In the genomic region with DNA sequence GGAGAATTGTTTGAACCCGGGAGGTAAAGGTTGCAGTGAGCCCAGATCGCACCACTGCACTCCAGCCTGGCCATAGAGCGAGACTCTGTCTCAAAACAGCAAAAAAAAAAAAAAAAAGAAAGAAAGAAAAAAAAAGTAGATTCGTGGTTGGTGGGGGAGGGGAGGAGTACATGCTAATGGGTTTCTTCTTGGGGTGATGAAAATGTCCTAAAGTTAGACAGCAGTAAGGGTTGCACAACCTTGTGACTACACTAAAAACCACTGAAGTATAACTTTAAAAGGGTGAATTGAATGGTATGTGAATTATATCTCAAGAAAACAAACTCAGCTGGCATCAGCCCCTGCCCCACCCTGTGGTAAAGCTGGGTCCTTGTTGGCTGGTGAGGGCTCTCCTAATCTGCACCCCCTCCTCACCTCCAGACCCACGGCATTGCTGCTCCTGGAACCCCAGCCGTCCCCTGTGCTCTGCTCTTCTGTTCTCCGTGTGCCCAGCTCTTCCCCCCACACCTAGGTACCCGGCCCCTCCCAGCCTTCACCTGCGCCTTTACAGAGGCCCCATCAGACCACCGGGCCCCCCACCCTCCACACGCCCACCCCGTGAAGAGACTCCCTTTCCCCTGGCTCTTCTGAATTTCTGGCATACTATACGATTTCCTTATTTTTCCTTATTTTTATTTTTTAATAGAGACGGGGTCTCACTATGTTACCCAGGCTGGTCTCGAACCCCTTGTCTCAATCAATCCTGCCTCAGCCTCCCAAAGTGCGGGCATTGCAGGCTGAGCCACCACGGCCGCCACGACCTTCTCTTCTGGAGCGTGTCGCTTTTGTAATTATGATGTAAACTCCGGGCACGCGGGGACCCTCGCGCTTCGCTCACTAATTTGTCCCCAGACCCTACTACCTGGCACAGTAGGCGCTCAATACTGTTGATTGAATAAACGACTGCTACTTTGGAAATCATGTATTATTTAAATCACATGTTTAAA, we compare ENCODE assay signal across 8 cellular contexts. TPM values are rescaled to one million over a fixed set of nuclear protein-coding genes. Genes with fewer than 3 reads are reported as not detected.
DNase-seq lines count a peak whose midpoint lies in the region; ATAC-seq, FAIRE-seq and TF ChIP-seq lines count a peak whose summit lies in the region.

No MANE protein-coding gene starts in this region.

- H3K4me3 ChIP-seq in keratinocyte (ENCODE audit: control insufficient read depth in 2 of 3, extremely low read depth in 1 of 3, insufficient read depth in 2 of 3, low read depth in 1 of 3, low read length in 3 of 3) (peak overlapping the region; percentile 72 to 88 (median 74)), thymus (ENCODE audit: low read length) (peak overlapping the region; percentile 96)

- peak overlapping the region; percentile 97 for H3K4me3 Mint-ChIP-seq in activated CD4-positive, alpha-beta T cell treated with anti-CD3 and anti-CD28 coated beads for 36 hours
- H3K4me3 Mint-ChIP-seq in activated naive CD8-positive, alpha-beta T cell = peak overlapping the region; percentile 89

- H3K9me1 ChIP-seq in keratinocyte (ENCODE audit: control insufficient read depth, extremely low read depth, insufficient read depth, low read length) = peaks cover 4% of the 10 kb centered on the region

- peaks cover 30% of the 10 kb centered on the region for H3K36me3 Mint-ChIP-seq in activated CD4-positive, alpha-beta T cell treated with anti-CD3 and anti-CD28 coated beads for 36 hours (ENCODE audit: low read depth)
- H3K36me3 Mint-ChIP-seq in activated naive CD8-positive, alpha-beta T cell = peaks cover 6% of the 10 kb centered on the region

- dilution Hi-C loops in keratinocyte (cut with MboI; ENCODE audit: extremely low pct_ligation_motif_present, low sequenced_read_pairs) = no loop called here

- POLR2A ChIA-PET in activated CD4-positive, alpha-beta T cell treated with anti-CD3 and anti-CD28 coated beads for 36 hours (lab: Charles Lee) = interaction anchor here (0.7 kb wide), 1 partner anchor 1190 kb away, joined by 5 read pairs; no protein-coding TSS in a partner anchor

- CTCF ChIA-PET in activated CD4-positive, alpha-beta T cell treated with anti-CD3 and anti-CD28 coated beads for 36 hours (lab: Charles Lee) = no interaction called here

- no peak for FAIRE-seq in keratinocyte (lab: Jason Lieb, UNC)

- peaks cover 35% of the 10 kb centered on the region for H3K4me1 Mint-ChIP-seq in activated CD4-positive, alpha-beta T cell treated with anti-CD3 and anti-CD28 coated beads for 36 hours
- H3K4me1 Mint-ChIP-seq in activated naive CD8-positive, alpha-beta T cell (ENCODE audit: low read depth) = peaks cover 33% of the 10 kb centered on the region

- intact Hi-C loops in activated CD4-positive, alpha-beta T cell treated with anti-CD3 and anti-CD28 coated beads for 36 hours (cut with DNase I, micrococcal nuclease) = loop anchor here (2.0 to 10.0 kb wide), 6 partner anchors 163 to 1913 kb away; a partner anchor contains a TSS

- H3K27me3 ChIP-seq in keratinocyte (ENCODE audit: control insufficient read depth, extremely low read depth, insufficient read depth, low read length) = no peaks in the 10 kb centered on the region
- no peaks in the 10 kb centered on the region for H3K27me3 ChIP-seq in thymus (ENCODE audit: control insufficient read depth, insufficient read depth)

- H3K4me2 ChIP-seq in keratinocyte (ENCODE audit: control insufficient read depth, extremely low read depth, insufficient read depth, low read depth, low read length) = peak overlapping the region; percentile 92

- H3K4me1 ChIP-seq in keratinocyte (ENCODE audit: control insufficient read depth, extremely low read depth, insufficient read depth, low read length) (peaks cover 21% of the 10 kb centered on the region), thymus (ENCODE audit: control insufficient read depth, insufficient read depth, low read length) (peaks cover 9% of the 10 kb centered on the region)

- H3K9me3 ChIP-seq in keratinocyte (ENCODE audit: control insufficient read depth, low read depth, low read length) (no peaks in the 10 kb centered on the region), thymus (ENCODE audit: control insufficient read depth) (no peaks in the 10 kb centered on the region)

- DNase-seq in activated CD4-positive, alpha-beta T cell treated with anti-CD3 and anti-CD28 coated beads for 36 hours = no peak
- DNase-seq in activated CD4-positive, alpha-beta T cell treated with anti-CD3 and anti-CD28 coated beads for 1 hour = no peak
- DNase-seq in keratinocyte (ENCODE audit: low read depth, low spot score) (no peak), GM10266 (ENCODE audit: extremely low spot score) (no peak)

- 80% methylated on average over 29 of the region's 29 CpGs for WGBS in thymus

- peaks cover 33% of the 10 kb centered on the region for H3K79me2 ChIP-seq in keratinocyte (ENCODE audit: control insufficient read depth, insufficient read depth, low read length)

- peak overlapping the region; percentile 88 for H3K27ac ChIP-seq in keratinocyte (ENCODE audit: control insufficient read depth, insufficient read depth, low read length)
- H3K27ac ChIP-seq in thymus (ENCODE audit: low read depth) = peak overlapping the region; percentile 92

- TF ChIP-seq CTCF in keratinocyte (optimal IDR thresholded peaks at IDR 0.05 in 1 of 3, IDR thresholded peaks at IDR 0.05 in 1 of 3, conservative IDR thresholded peaks at IDR 0.05 in 1 of 3; ENCODE audit: extremely low read depth in 1 of 3, insufficient read depth in 2 of 3, low read length in 3 of 3) = no peak
- TF ChIP-seq CTCF in GM10266 (IDR thresholded peaks at IDR 0.05; ENCODE audit: control insufficient read depth, insufficient read depth, low read depth, missing control alignments) = no peak

- peak overlapping the region; percentile 90 for H3K27ac Mint-ChIP-seq in activated CD4-positive, alpha-beta T cell treated with anti-CD3 and anti-CD28 coated beads for 36 hours
- peak overlapping the region; percentile 87 for H3K27ac Mint-ChIP-seq in activated naive CD8-positive, alpha-beta T cell

- peaks cover 16% of the 10 kb centered on the region for H4K20me1 ChIP-seq in keratinocyte (ENCODE audit: control insufficient read depth, extremely low read depth, insufficient read depth, low read length)

- H3K9ac ChIP-seq in keratinocyte (ENCODE audit: control insufficient read depth, extremely low read depth, insufficient read depth, low read length) = peak overlapping the region; percentile 88

- H3K27me3 Mint-ChIP-seq in activated CD4-positive, alpha-beta T cell treated with anti-CD3 and anti-CD28 coated beads for 36 hours = peaks cover 2% of the 10 kb centered on the region
- no peaks in the 10 kb centered on the region for H3K27me3 Mint-ChIP-seq in activated naive CD8-positive, alpha-beta T cell

- H3K9me3 Mint-ChIP-seq in activated CD4-positive, alpha-beta T cell treated with anti-CD3 and anti-CD28 coated beads for 36 hours (ENCODE audit: low read depth) = no peaks in the 10 kb centered on the region
- H3K9me3 Mint-ChIP-seq in activated naive CD8-positive, alpha-beta T cell (ENCODE audit: low read depth) = no peaks in the 10 kb centered on the region

- no peak for ATAC-seq in activated CD4-positive, alpha-beta T cell treated with anti-CD3 and anti-CD28 coated beads for 36 hours
- no peak for ATAC-seq in HG03095 (IDR thresholded peaks at IDR 0.05; ENCODE audit: unreplicated experiment)
- no peak for ATAC-seq in GM18511 (IDR thresholded peaks at IDR 0.05; ENCODE audit: unreplicated experiment)

- H3K36me3 ChIP-seq in keratinocyte (ENCODE audit: control insufficient read depth in 2 of 2, extremely low read depth in 1 of 2, insufficient read depth in 2 of 2, low read length in 2 of 2) (peaks cover 10 to 19% of the 10 kb centered on the region in 2 experiments), thymus (ENCODE audit: control insufficient read depth, insufficient read depth) (peaks cover 23% of the 10 kb centered on the region)

- H2AFZ ChIP-seq in keratinocyte (ENCODE audit: control insufficient read depth, low read length) = peak overlapping the region; percentile 79

RNA-seq across cellular contexts. Expression of a gene that starts 0.9 kb away (rescaled TPM):
- 10 to 100 TPM; 23.5 to 32.4 TPM for total RNA-seq in activated CD4-positive, alpha-beta T cell treated with anti-CD3 and anti-CD28 coated beads for 36 hours
- 31.5 to 45.3 TPM (median 33.7 TPM) in 3 replicates for polyA plus RNA-seq in keratinocyte
- 19.9 TPM for polyA plus RNA-seq in keratinocyte (2011; ENCODE audit: low read depth)
- 26.6 and 33.6 TPM in 2 replicates for polyA plus RNA-seq in keratinocyte (2011; cell fraction: cytosol; rRNA removed)
- 19.2 and 23.2 TPM in 2 replicates for polyA plus RNA-seq in keratinocyte (2011; cell fraction: nucleus; rRNA removed)
- 15.4 and 39.2 TPM in 2 replicates for polyA plus RNA-seq in keratinocyte (2012; ENCODE audit: low replicate concordance)
- polyA minus RNA-seq in keratinocyte = 28.7 to 39.0 TPM (median 32.6 TPM) in 3 replicates
- polyA minus RNA-seq in keratinocyte (2011; cell fraction: cytosol; rRNA and poly(A)+ RNA removed) = 39.9 TPM
- polyA minus RNA-seq in keratinocyte (2011; cell fraction: nucleus; rRNA and poly(A)+ RNA removed) = 11.6 and 13.4 TPM in 2 replicates
- 19.4 TPM for polyA plus RNA-seq in thymus
